In the genomic region with DNA sequence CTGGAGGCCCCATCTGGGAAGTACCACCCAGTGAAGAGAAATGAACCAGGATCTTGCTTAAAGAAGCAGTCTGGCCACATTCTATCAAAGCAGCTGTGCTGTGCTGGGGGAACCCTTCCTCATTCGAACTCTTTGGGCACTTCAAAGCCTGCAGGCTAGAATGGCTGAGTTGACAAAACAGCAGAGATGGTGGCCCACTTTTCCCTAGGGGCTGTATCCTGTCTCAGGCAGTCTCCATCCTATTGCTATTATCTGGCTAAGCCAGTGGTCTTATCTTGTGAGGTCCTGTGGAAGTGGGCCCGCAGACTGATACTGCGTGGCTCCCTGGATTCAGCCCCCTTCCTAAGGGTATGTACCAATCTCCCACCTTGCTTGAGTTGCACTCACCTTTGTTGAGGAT, we compare ENCODE assay signal across 17 cellular contexts.
A peak's percentile ranks its signal among the peaks of the same experiment; 100 is the strongest.
DNase-seq lines count a peak whose midpoint lies in the region; ATAC-seq and TF ChIP-seq lines count a peak whose summit lies in the region.
"Had no signal": no experiment of that assay in that cellular context is flagged by ENCODE, and none has a peak within 500 bp of the region (broad histone marks: within the 10 kb centered on the region; RNA-seq: fewer than 3 reads in every experiment).

No MANE protein-coding gene starts in this region.

- peak overlapping the region; percentile 91 for H3K27ac Mint-ChIP-seq in activated CD8-positive, alpha-beta memory T cell treated with anti-CD3 and anti-CD28 coated beads, Interleukin-2, amount 10 ng/mL, durations not matched to agents 7 days and 5 days
- H3K27ac Mint-ChIP-seq in activated naive CD4-positive, alpha-beta T cell treated with anti-CD3 and anti-CD28 coated beads, Interleukin-2, amount 50 U/mL, for 72 hours: peak overlapping the region; percentile 77 to 80
- H3K27ac Mint-ChIP-seq in natural killer cell: peak overlapping the region; percentile 63 to 88
- H3K27ac Mint-ChIP-seq: H9, WTC11 had no signal

- intact Hi-C loops in natural killer cell (cut with micrococcal nuclease): loop anchor here (10.0 kb wide), 1 partner anchor 59 kb away; no protein-coding TSS in a partner anchor

- no peaks in the 10 kb centered on the region for H3K9me3 Mint-ChIP-seq in activated CD8-positive, alpha-beta memory T cell treated with anti-CD3 and anti-CD28 coated beads, Interleukin-2, amount 10 ng/mL, durations not matched to agents 7 days and 5 days (ENCODE audit: low read depth)
- H3K9me3 Mint-ChIP-seq in activated naive CD4-positive, alpha-beta T cell treated with anti-CD3 and anti-CD28 coated beads, Interleukin-2, amount 50 U/mL, for 72 hours: peaks cover 8 to 9% of the 10 kb centered on the region in 2 donors
- H3K9me3 Mint-ChIP-seq in natural killer cell: peaks cover 4% of the 10 kb centered on the region in 2 donors

- no peaks in the 10 kb centered on the region for H3K36me3 ChIP-seq in KOPT-K1 (ENCODE audit: insufficient read depth, low read length)
- H3K36me3 ChIP-seq: uterus had no signal

- H3K27me3 Mint-ChIP-seq in activated CD8-positive, alpha-beta memory T cell treated with anti-CD3 and anti-CD28 coated beads, Interleukin-2, amount 10 ng/mL, durations not matched to agents 7 days and 5 days: no peaks in the 10 kb centered on the region
- peaks cover 0 to 16% of the 10 kb centered on the region in 2 donors for H3K27me3 Mint-ChIP-seq in natural killer cell (ENCODE audit: low read depth in 2 of 2)

- peak overlapping the region; percentile 67 for H3K27ac ChIP-seq in KOPT-K1 (ENCODE audit: low read depth, low read length, poor library complexity, severe bottlenecking)
- H3K27ac ChIP-seq: hepatocyte, uterus had no signal

- CTCF ChIA-PET in activated CD8-positive, alpha-beta memory T cell treated with anti-CD3 and anti-CD28 coated beads, Interleukin-2, amount 10 ng/mL, durations not matched to agents 7 days and 5 days (lab: Charles Lee): interaction anchor here (1.0 kb wide), 1 partner anchor 21 kb away, joined by 3 read pairs; no protein-coding TSS in a partner anchor

- H3K9me3 ChIP-seq in KOPT-K1 (ENCODE audit: insufficient read depth, low read length, poor library complexity, severe bottlenecking): peaks cover 6% of the 10 kb centered on the region
- H3K9me3 ChIP-seq: uterus had no signal

- H3K4me3 Mint-ChIP-seq in activated CD8-positive, alpha-beta memory T cell treated with anti-CD3 and anti-CD28 coated beads, Interleukin-2, amount 10 ng/mL, durations not matched to agents 7 days and 5 days: peak overlapping the region; percentile 42
- peak overlapping the region; percentile 77 for H3K4me3 Mint-ChIP-seq in natural killer cell
- H3K4me3 Mint-ChIP-seq: H9, neural crest cell, WTC11 had no signal

- no peak for ATAC-seq in activated CD8-positive, alpha-beta memory T cell treated with anti-CD3 and anti-CD28 coated beads, Interleukin-2, amount 10 ng/mL, durations not matched to agents 7 days and 5 days
- no peak for ATAC-seq in activated naive CD4-positive, alpha-beta T cell treated with anti-CD3 and anti-CD28 coated beads, Interleukin-2, amount 50 U/mL, for 72 hours
- no peak for ATAC-seq in natural killer cell
- no peak for ATAC-seq in HG02759 (IDR thresholded peaks at IDR 0.05; ENCODE audit: unreplicated experiment)
- ATAC-seq: WTC11 had no signal

- peaks cover 22% of the 10 kb centered on the region for H3K36me3 Mint-ChIP-seq in activated CD8-positive, alpha-beta memory T cell treated with anti-CD3 and anti-CD28 coated beads, Interleukin-2, amount 10 ng/mL, durations not matched to agents 7 days and 5 days
- H3K36me3 Mint-ChIP-seq in activated naive CD4-positive, alpha-beta T cell treated with anti-CD3 and anti-CD28 coated beads, Interleukin-2, amount 50 U/mL, for 72 hours: peaks cover 24 to 34% of the 10 kb centered on the region in 2 donors
- H3K36me3 Mint-ChIP-seq in natural killer cell: peaks cover 6% of the 10 kb centered on the region
- H3K36me3 Mint-ChIP-seq: WTC11 had no signal

- TF ChIP-seq CTCF in natural killer cell (IDR thresholded peaks at IDR 0.05): no peak

- H3K4me1 Mint-ChIP-seq in activated CD8-positive, alpha-beta memory T cell treated with anti-CD3 and anti-CD28 coated beads, Interleukin-2, amount 10 ng/mL, durations not matched to agents 7 days and 5 days: peaks cover 52% of the 10 kb centered on the region
- H3K4me1 Mint-ChIP-seq in natural killer cell: peaks cover 64 to 72% of the 10 kb centered on the region in 2 donors
- H3K4me1 Mint-ChIP-seq: neural crest cell had no signal

- no peak for DNase-seq in activated CD8-positive, alpha-beta memory T cell treated with anti-CD3 and anti-CD28 coated beads, Interleukin-2, amount 10 ng/mL, durations not matched to agents 7 days and 5 days
- DNase-seq in activated CD8-positive, alpha-beta memory T cell treated with anti-CD3 and anti-CD28 coated beads, Interleukin-2, amount 50 U/mL, for 48 hours: no peak
- DNase-seq in activated naive CD4-positive, alpha-beta T cell treated with anti-CD3 and anti-CD28 coated beads, Interleukin-2, amount 50 U/mL, for 72 hours (ENCODE audit: low spot score in 2 of 2): no peak
- DNase-seq in natural killer cell (no peak), NCI-H526 treated with DMSO at 0.1 percent for 48 hours (lab: John Stamatoyannopoulos, UW) (no peak), NCI-H2029 treated with DMSO at 0.1 percent for 48 hours (lab: John Stamatoyannopoulos, UW) (no peak)
- DNase-seq: cerebellar nuclear complex, H9, mesendoderm, NCI-H1105, NCI-H2171, uterus had no signal
